In genomic region chr14:76964695-76965094, GRCh38 we compare ENCODE assay signal across 13 cellular contexts.
DNase-seq lines count a peak whose midpoint lies in the region; ATAC-seq and TF ChIP-seq lines count a peak whose summit lies in the region.
"Had no signal": no experiment of that assay in that cellular context is flagged by ENCODE, and none has a peak within 500 bp of the region (broad histone marks: within the 10 kb centered on the region; RNA-seq: fewer than 3 reads in every experiment).

No MANE protein-coding gene starts in this region.

- H3K27me3 Mint-ChIP-seq in activated naive CD4-positive, alpha-beta T cell treated with anti-CD3 and anti-CD28 coated beads, Interleukin-2, amount 10 ng/mL, durations not matched to agents 7 days and 5 days: peaks cover 37% of the 10 kb centered on the region
- peaks cover 10% of the 10 kb centered on the region for H3K27me3 Mint-ChIP-seq in endodermal cell (ENCODE audit: insufficient read depth)

- H3K27ac ChIP-seq in Panc1 (ENCODE audit: low read length) (peak overlapping the region; percentile 98), endodermal cell (ENCODE audit: low read depth, low read length) (no peak overlapping the region)
- H3K27ac ChIP-seq: spleen had no signal

- H3K4me3 ChIP-seq in Panc1 (ENCODE audit: low read depth in 2 of 2, low read length in 2 of 2) (no peak overlapping the region), endodermal cell (ENCODE audit: low read length) (no peak overlapping the region)
- H3K4me3 ChIP-seq: heart right ventricle, spleen had no signal

- intact Hi-C loops in Panc1 (cut with micrococcal nuclease; ENCODE audit: unreplicated experiment): no loop called here

- peaks cover 67% of the 10 kb centered on the region for H3K4me1 Mint-ChIP-seq in activated naive CD4-positive, alpha-beta T cell treated with anti-CD3 and anti-CD28 coated beads, Interleukin-2, amount 10 ng/mL, durations not matched to agents 7 days and 5 days
- H3K4me1 Mint-ChIP-seq in endodermal cell: peaks cover 40% of the 10 kb centered on the region

- TF ChIP-seq CTCF in Panc1 (IDR thresholded peaks at IDR 0.05) (no peak), endodermal cell (conservative IDR thresholded peaks at IDR 0.05) (no peak)

- CTCF ChIA-PET in activated naive CD4-positive, alpha-beta T cell treated with anti-CD3 and anti-CD28 coated beads, Interleukin-2, amount 10 ng/mL, durations not matched to agents 7 days and 5 days (lab: Charles Lee): interaction anchor here (0.9 kb wide), 1 partner anchor 51 kb away, joined by 3 read pairs; no protein-coding TSS in a partner anchor
- CTCF ChIA-PET in Panc1 (lab: Charles Lee): no interaction called here

- H3K9me3 ChIP-seq in Panc1 (ENCODE audit: control insufficient read depth, insufficient read depth, low read depth, low read length) (no peaks in the 10 kb centered on the region), endodermal cell (ENCODE audit: control insufficient read depth, low read length) (no peaks in the 10 kb centered on the region)
- H3K9me3 ChIP-seq: heart right ventricle, spleen had no signal

- in situ Hi-C loops in Panc1 (cut with HindIII; ENCODE audit: low pct_unique_long_range_greater_than_20kb, low sequenced_read_pairs): no loop called here

- ATAC-seq in Panc1 (no peak), HG03354 (IDR thresholded peaks at IDR 0.05; ENCODE audit: poor library complexity, severe bottlenecking, unreplicated experiment) (no peak)
- ATAC-seq in stimulated activated naive CD8-positive, alpha-beta T cell treated with anti-CD3 and anti-CD28 coated beads, Interleukin-15, Interleukin-2, amounts not matched to agents 100 U/mL and 50 U/mL, for 24 hours: peak; percentile 57
- ATAC-seq: left ventricle myocardium superior had no signal

- H3K4me3 Mint-ChIP-seq in activated naive CD4-positive, alpha-beta T cell treated with anti-CD3 and anti-CD28 coated beads, Interleukin-2, amount 10 ng/mL, durations not matched to agents 7 days and 5 days: no peak overlapping the region
- H3K4me3 Mint-ChIP-seq in endodermal cell: no peak overlapping the region
- H3K4me3 Mint-ChIP-seq: activated T-helper 1 cell treated with anti-CD3 and anti-CD28 coated beads, Interleukin-12 subunit alpha, Interleukin-12 subunit beta, Interleukin-2, Interleukin-4 antibody, amounts not matched to agents 30 ng/mL and 10 ng/mL and 1 ng/mL, durations not matched to agents 14 hours and 24 hours and 36 hours had no signal

- peak; percentile 49 for DNase-seq in activated naive CD4-positive, alpha-beta T cell treated with anti-CD3 and anti-CD28 coated beads, Interleukin-2, amount 10 ng/mL, durations not matched to agents 7 days and 5 days
- DNase-seq in activated naive CD4-positive, alpha-beta T cell (lab: John Stamatoyannopoulos, UW): no peak
- DNase-seq in Panc1 (ENCODE audit: low read depth, low spot score): no peak
- peak; percentile 67 for DNase-seq in endodermal cell
- peak; percentile 76 for DNase-seq in stimulated activated naive CD8-positive, alpha-beta T cell treated with anti-CD3 and anti-CD28 coated beads, Interleukin-15, Interleukin-2, amounts not matched to agents 100 U/mL and 50 U/mL, for 24 hours
- no peak for DNase-seq in stimulated activated naive CD4-positive, alpha-beta T cell (lab: John Stamatoyannopoulos, UW)
- DNase-seq in anterior cingulate cortex (lab: John Stamatoyannopoulos, UW): no peak
- DNase-seq: cerebellar nuclear complex, heart right ventricle, left ventricle myocardium superior, spleen had no signal

- POLR2A ChIA-PET in Panc1 (lab: Charles Lee): interaction anchor here (0.6 kb wide), 1 partner anchor 88 kb away, joined by 5 read pairs; no protein-coding TSS in a partner anchor

- H3K4me1 ChIP-seq in Panc1 (ENCODE audit: control insufficient read depth, insufficient read depth, low read length) (peaks cover 37% of the 10 kb centered on the region), endodermal cell (ENCODE audit: control insufficient read depth, insufficient read depth, low read length) (no peaks in the 10 kb centered on the region)

- H3K9ac ChIP-seq in endodermal cell (ENCODE audit: extremely low read depth, low read length, poor library complexity, severe bottlenecking): no peak overlapping the region

- WGBS in endodermal cell (ENCODE audit: insufficient coverage in 1 of 2, insufficient read length in 1 of 2), 2 experiments: 74 to 81% methylated on average over 4 to 5 of the region's 5 CpGs

- H3K36me3 Mint-ChIP-seq in activated naive CD4-positive, alpha-beta T cell treated with anti-CD3 and anti-CD28 coated beads, Interleukin-2, amount 10 ng/mL, durations not matched to agents 7 days and 5 days: no peaks in the 10 kb centered on the region
- no peaks in the 10 kb centered on the region for H3K36me3 Mint-ChIP-seq in endodermal cell (ENCODE audit: low read depth)

- BruUV-seq in Panc1 (replicated peaks; lab: Mats Ljungman, UMichigan): no TSS peak

- H3K27ac Mint-ChIP-seq in activated naive CD4-positive, alpha-beta T cell treated with anti-CD3 and anti-CD28 coated beads, Interleukin-2, amount 10 ng/mL, durations not matched to agents 7 days and 5 days: peak overlapping the region; percentile 74
- no peak overlapping the region for H3K27ac Mint-ChIP-seq in endodermal cell

- no peaks in the 10 kb centered on the region for H3K9me3 Mint-ChIP-seq in activated naive CD4-positive, alpha-beta T cell treated with anti-CD3 and anti-CD28 coated beads, Interleukin-2, amount 10 ng/mL, durations not matched to agents 7 days and 5 days
- H3K9me3 Mint-ChIP-seq in endodermal cell: no peaks in the 10 kb centered on the region
- H3K9me3 Mint-ChIP-seq: activated T-helper 1 cell treated with anti-CD3 and anti-CD28 coated beads, Interleukin-12 subunit alpha, Interleukin-12 subunit beta, Interleukin-2, Interleukin-4 antibody, amounts not matched to agents 30 ng/mL and 10 ng/mL and 1 ng/mL, durations not matched to agents 14 hours and 24 hours and 36 hours had no signal

- H3K27me3 ChIP-seq in Panc1 (ENCODE audit: control insufficient read depth, insufficient read depth, low read length): no peaks in the 10 kb centered on the region
- H3K27me3 ChIP-seq in endodermal cell (ENCODE audit: control insufficient read depth, insufficient read depth, low read length, poor library complexity, severe bottlenecking): peaks cover 15% of the 10 kb centered on the region
- H3K27me3 ChIP-seq: heart right ventricle, spleen had no signal

- H3K36me3 ChIP-seq in Panc1 (ENCODE audit: control insufficient read depth, insufficient read depth, low read length) (no peaks in the 10 kb centered on the region), endodermal cell (ENCODE audit: control insufficient read depth, insufficient read depth, low read length) (no peaks in the 10 kb centered on the region)
- H3K36me3 ChIP-seq: heart right ventricle, spleen had no signal

Comparison
In these comparisons a context has a peak if more than half of its experiments do, and no peak if none do; other contexts are left out.
1. DNase-seq: peak in activated naive CD4-positive, alpha-beta T cell treated with anti-CD3 and anti-CD28 coated beads, Interleukin-2, amount 10 ng/mL, durations not matched to agents 7 days and 5 days (single experiment), endodermal cell (single experiment) and stimulated activated naive CD8-positive, alpha-beta T cell treated with anti-CD3 and anti-CD28 coated beads, Interleukin-15, Interleukin-2, amounts not matched to agents 100 U/mL and 50 U/mL, for 24 hours (single experiment); none in activated naive CD4-positive, alpha-beta T cell (0 of 4), Panc1 (single experiment), stimulated activated naive CD4-positive, alpha-beta T cell (0 of 6) and anterior cingulate cortex (0 of 58).